ENCODE assay signal across 21 cellular contexts in genomic region chr12:30945443-30946164, GRCh38. TPM values are rescaled to one million over a fixed set of nuclear protein-coding genes. Genes with fewer than 3 reads are reported as not detected.
A peak's percentile ranks its signal among the peaks of the same experiment; 100 is the strongest.
DNase-seq lines count a peak whose midpoint lies in the region; ATAC-seq and TF ChIP-seq lines count a peak whose summit lies in the region.
"Had no signal": no experiment of that assay in that cellular context is flagged by ENCODE, and none has a peak within 500 bp of the region (broad histone marks: within the 10 kb centered on the region; RNA-seq: fewer than 3 reads in every experiment).

No MANE protein-coding gene starts in this region.

- H3K4me3 Mint-ChIP-seq in endothelial cell (ENCODE audit: unreplicated experiment) (no peak overlapping the region), neural crest cell (no peak overlapping the region), GM23338 (no peak overlapping the region), CD14-positive monocyte (no peak overlapping the region)
- H3K4me3 Mint-ChIP-seq: CD8-positive, alpha-beta T cell had no signal

- no peak for TF ChIP-seq POLR2A in sigmoid colon (IDR thresholded peaks at IDR 0.05)

- H3K27me3 Mint-ChIP-seq in endothelial cell (ENCODE audit: unreplicated experiment) (peaks cover 14% of the 10 kb centered on the region), neural crest cell (ENCODE audit: low read depth) (no peaks in the 10 kb centered on the region), GM23338 (ENCODE audit: insufficient read depth, low read depth, poor library complexity) (peaks cover 3% of the 10 kb centered on the region), CD14-positive monocyte (ENCODE audit: low read depth in 3 of 3) (peaks cover 8 to 11% (median 9%) of the 10 kb centered on the region in 3 donors)

- 92 to 93% methylated on average over 11 of the region's 11 CpGs for WGBS in sigmoid colon, 2 donors

- no peak for ATAC-seq in GM23338
- ATAC-seq: CD8-positive, alpha-beta T cell; HCT116 had no signal

- H3K9me2 ChIP-seq in GM23338 (ENCODE audit: insufficient read depth), result no peaks in the 10 kb centered on the region

- H3K36me3 ChIP-seq in left ventricle myocardium inferior (no peaks in the 10 kb centered on the region), sigmoid colon (no peaks in the 10 kb centered on the region), GM23338 (ENCODE audit: insufficient read depth) (no peaks in the 10 kb centered on the region)
- H3K36me3 ChIP-seq: MG63 had no signal

- H3K4me1 ChIP-seq in left ventricle myocardium inferior (no peaks in the 10 kb centered on the region), sigmoid colon (no peaks in the 10 kb centered on the region), GM23338 (ENCODE audit: insufficient read depth) (no peaks in the 10 kb centered on the region; the same call in 1 of the 2 replicates)
- H3K4me1 ChIP-seq: Caco-2 had no signal

- H3K36me3 Mint-ChIP-seq in endothelial cell (ENCODE audit: low read depth, unreplicated experiment) (peaks cover 5% of the 10 kb centered on the region), neural crest cell (ENCODE audit: low read depth) (peaks cover 11% of the 10 kb centered on the region), GM23338 (ENCODE audit: low read depth) (peaks cover 13% of the 10 kb centered on the region), CD14-positive monocyte (no peaks in the 10 kb centered on the region)
- H3K36me3 Mint-ChIP-seq: CD8-positive, alpha-beta T cell had no signal

- DNase-seq in endothelial cell (ENCODE audit: low spot score), result no peak
- DNase-seq in left ventricle myocardium inferior, result no peak
- DNase-seq in neural crest cell (ENCODE audit: low read depth, low spot score), result no peak
- DNase-seq in sigmoid colon, result peak; percentile 67
- no peak for DNase-seq in GM23338 (ENCODE audit: low spot score)
- no peak for DNase-seq in NCI-H524 (lab: John Stamatoyannopoulos, UW)
- no peak for DNase-seq in CD14-positive monocyte (ENCODE audit: low spot score)
- DNase-seq: C1 segment of cervical spinal cord; Caco-2; CD8-positive, alpha-beta T cell; IMR-90; KG1; MG63; NCI-H1105 treated with DMSO at 0.1 percent for 48 hours; NCI-H1930; NCI-H446 treated with DMSO at 0.1 percent for 48 hours; NCI-H526 treated with DMSO at 0.1 percent for 48 hours; SIG-M5 had no signal

- TF ChIP-seq CTCF in endothelial cell (IDR thresholded peaks at IDR 0.05; ENCODE audit: unreplicated experiment) (no peak), left ventricle myocardium inferior (IDR thresholded peaks at IDR 0.05; ENCODE audit: borderline replicate concordance) (no peak), neural crest cell (conservative IDR thresholded peaks at IDR 0.05) (no peak), sigmoid colon (IDR thresholded peaks at IDR 0.05) (no peak), GM23338 (conservative IDR thresholded peaks at IDR 0.05; ENCODE audit: low read depth in 2 of 2) (no peak), CD14-positive monocyte (IDR thresholded peaks at IDR 0.05) (no peak)

- H3K4me3 ChIP-seq in left ventricle myocardium inferior (no peak overlapping the region), sigmoid colon (no peak overlapping the region), GM23338 (no peak overlapping the region)
- H3K4me3 ChIP-seq: MG63, SK-N-MC had no signal

- intact Hi-C loops in left ventricle myocardium inferior (cut with micrococcal nuclease) (no loop called here), sigmoid colon (cut with DNase I) (no loop called here), CD14-positive monocyte (cut with micrococcal nuclease) (no loop called here)

- H3K27me3 ChIP-seq in left ventricle myocardium inferior (ENCODE audit: low read depth) (no peaks in the 10 kb centered on the region), sigmoid colon (no peaks in the 10 kb centered on the region), GM23338 (ENCODE audit: insufficient read depth) (no peaks in the 10 kb centered on the region)
- H3K27me3 ChIP-seq: MG63 had no signal

- no peaks in the 10 kb centered on the region for H4K20me1 ChIP-seq in GM23338 (replicated peaks; ENCODE audit: insufficient read depth)

- peak overlapping the region; percentile 5 for H3K27ac Mint-ChIP-seq in endothelial cell (ENCODE audit: unreplicated experiment)
- H3K27ac Mint-ChIP-seq in neural crest cell (ENCODE audit: unreplicated experiment), result peak overlapping the region; percentile 43
- H3K27ac Mint-ChIP-seq in GM23338, result no peak overlapping the region
- H3K27ac Mint-ChIP-seq in CD14-positive monocyte, result no peak overlapping the region
- H3K27ac Mint-ChIP-seq: CD8-positive, alpha-beta T cell had no signal

- H3K27ac ChIP-seq in left ventricle myocardium inferior (replicated peaks), result peak overlapping the region; percentile 32
- peak overlapping the region; percentile 46 to 63 (median 54) for H3K27ac ChIP-seq in sigmoid colon
- H3K27ac ChIP-seq in GM23338 (ENCODE audit: low read depth), result no peak overlapping the region
- H3K27ac ChIP-seq: RWPE1, SK-N-MC had no signal

- H3K4me1 Mint-ChIP-seq in endothelial cell (ENCODE audit: unreplicated experiment) (peaks cover 22% of the 10 kb centered on the region), neural crest cell (peaks cover 16% of the 10 kb centered on the region), GM23338 (peaks cover 9% of the 10 kb centered on the region), CD14-positive monocyte (no peaks in the 10 kb centered on the region)

- H3K9me3 ChIP-seq in left ventricle myocardium inferior (replicated peaks) (no peaks in the 10 kb centered on the region), sigmoid colon (no peaks in the 10 kb centered on the region)
- H3K9me3 ChIP-seq: Caco-2, MG63 had no signal

- no peaks in the 10 kb centered on the region for H3F3A ChIP-seq in GM23338 (replicated peaks; ENCODE audit: low read depth)

- TF ChIP-seq EP300 in sigmoid colon (IDR thresholded peaks at IDR 0.05), result no peak

- H3K79me2 ChIP-seq in GM23338 (replicated peaks; ENCODE audit: insufficient read depth), result no peaks in the 10 kb centered on the region

- H2AFZ ChIP-seq in GM23338, result no peak overlapping the region

- H3K9me3 Mint-ChIP-seq in endothelial cell (ENCODE audit: unreplicated experiment) (no peaks in the 10 kb centered on the region), neural crest cell (peaks cover 7% of the 10 kb centered on the region), GM23338 (peaks cover 10% of the 10 kb centered on the region; the same call in 1 of the 3 replicates), CD14-positive monocyte (peaks cover 2 to 11% (median 8%) of the 10 kb centered on the region in 7 donors)
- H3K9me3 Mint-ChIP-seq: CD8-positive, alpha-beta T cell had no signal

- H3K4me2 ChIP-seq in GM23338, result no peak overlapping the region

RNA-seq across cellular contexts. Expression of gene TSPAN11, which starts 19.1 kb away (rescaled TPM):
- 3.6 TPM for total RNA-seq in endothelial cell (ENCODE audit: unreplicated experiment)
- 1.7 TPM for total RNA-seq in left ventricle myocardium inferior
- 18.3 and 21.4 TPM in 2 replicates for total RNA-seq in neural crest cell
- 10 to 100 TPM in 3 of 4 donors, 1 to 10 TPM in 1; 6.4 to 18.9 (median 13.9) TPM for total RNA-seq in sigmoid colon
- polyA plus RNA-seq in sigmoid colon, result 1 to 10 TPM in 2 of 3 donors, under 1 TPM in 1; 0.23 to 7.8 (median 1.8) TPM
- 3.6 and 6.0 TPM in 2 replicates for total RNA-seq in GM23338 (2014; rRNA removed; shearing (Covaris generic))
- polyA plus RNA-seq in GM23338 (2016; fragmentation: Nextera tagmentation; extraction: Ambion mirVana), result 1.1 and 2.1 TPM in 2 replicates
- not detected for polyA plus RNA-seq in CD14-positive monocyte
- total RNA-seq: Caco-2; CD8-positive, alpha-beta T cell had no signal

Comparison
In these comparisons a context has a peak if more than half of its experiments do, and no peak if none do; other contexts are left out.
1. H3K27ac Mint-ChIP-seq: peak in endothelial cell (single experiment) and neural crest cell (single experiment); none in GM23338 (single experiment) and CD14-positive monocyte (0 of 7).